ENCODE assay signal across 8 cellular contexts in genomic region chr12:123270380-123271181, GRCh38. TPM values are rescaled to one million over a fixed set of nuclear protein-coding genes. Genes with fewer than 3 reads are reported as not detected.
DNase-seq lines count a peak whose midpoint lies in the region; ATAC-seq and TF ChIP-seq lines count a peak whose summit lies in the region.

No MANE protein-coding gene starts in this region.

- intact Hi-C loops in right lobe of liver (cut with DNase I), result no loop called here

- H3K9ac ChIP-seq in OCI-LY1 (ENCODE audit: low read length), result peak overlapping the region; percentile 75

- no peak for TF ChIP-seq CTCF in OCI-LY1 (IDR thresholded peaks at IDR 0.05; ENCODE audit: low read length)
- no peak for TF ChIP-seq CTCF in right lobe of liver (IDR thresholded peaks at IDR 0.05)
- no peak for TF ChIP-seq CTCF in suprapubic skin (IDR thresholded peaks at IDR 0.05)

- ATAC-seq in GM21737 (IDR thresholded peaks at IDR 0.05; ENCODE audit: unreplicated experiment) (peak; percentile 7), right lobe of liver (peak in 1 of 4 donors; percentile 3)

- TF ChIP-seq EP300 in suprapubic skin (IDR thresholded peaks at IDR 0.05), result no peak

- H3K27me3 ChIP-seq in OCI-LY1 (ENCODE audit: insufficient read depth, low read length) (no peaks in the 10 kb centered on the region), right lobe of liver (no peaks in the 10 kb centered on the region), suprapubic skin (no peaks in the 10 kb centered on the region)

- H3K4me2 ChIP-seq in OCI-LY1 (ENCODE audit: low read length), result peak overlapping the region; percentile 99

- WGBS in right lobe of liver (ENCODE audit: insufficient coverage, low coverage, low lambda C conversion rate, missing lambda C conversion rate), result 1% methylated on average over 16 of the region's 75 CpGs
- WGBS in suprapubic skin, result 1% methylated on average over 16 of the region's 75 CpGs

- DNase-seq in EH (ENCODE audit: low read depth) (peak; percentile 72), cerebellum (ENCODE audit: low spot score) (peak; percentile 20), right lobe of liver (peak in 2 of 3 donors; percentile 33 to 59), suprapubic skin (ENCODE audit: low spot score in 2 of 2) (peak in 1 of 2 donors; percentile 70), NCI-H128 (lab: John Stamatoyannopoulos, UW; ENCODE audit: unreplicated experiment) (no peak)
- no peak for DNase-seq in stimulated activated CD4-positive, alpha-beta T cell treated with anti-CD3 and anti-CD28 coated beads, Interleukin-1b, Interleukin-23, amount 100 ng/mL, for 48 hours

- no peaks in the 10 kb centered on the region for H4K20me1 ChIP-seq in OCI-LY1 (ENCODE audit: insufficient read depth, low read length)

- H3K36me3 ChIP-seq in OCI-LY1 (ENCODE audit: insufficient read depth, low read length) (peaks cover 7% of the 10 kb centered on the region; the same call in 1 of the 2 replicates), right lobe of liver (peaks cover 0 to 2% (median 0%) of the 10 kb centered on the region in 4 donors), suprapubic skin (peaks cover 10% of the 10 kb centered on the region)

- no peaks in the 10 kb centered on the region for H3F3A ChIP-seq in OCI-LY1 (ENCODE audit: insufficient read depth, low read length)

- no peaks in the 10 kb centered on the region for H3K9me3 ChIP-seq in OCI-LY1 (ENCODE audit: low read length)
- H3K9me3 ChIP-seq in right lobe of liver, result no peaks in the 10 kb centered on the region
- H3K9me3 ChIP-seq in suprapubic skin, result no peaks in the 10 kb centered on the region

- H3K4me3 ChIP-seq in OCI-LY1 (ENCODE audit: low read depth, low read length, poor library complexity, severe bottlenecking) (peak overlapping the region; percentile 74), right lobe of liver (peak overlapping the region; percentile 60 to 73 (median 71)), suprapubic skin (peak overlapping the region; percentile 68)

- H3K27ac ChIP-seq in OCI-LY1 (ENCODE audit: low read depth, low read length, poor library complexity, severe bottlenecking) (peak overlapping the region; percentile 59), right lobe of liver (peak overlapping the region; percentile 10 to 63 (median 60)), suprapubic skin (peak overlapping the region; percentile 64)

- H3K79me2 ChIP-seq in OCI-LY1 (ENCODE audit: insufficient read depth, low read length), result peaks cover 12% of the 10 kb centered on the region

- TF ChIP-seq POLR2A in right lobe of liver (IDR thresholded peaks at IDR 0.05) (no peak), suprapubic skin (IDR thresholded peaks at IDR 0.05) (no peak)

- H3K9me2 ChIP-seq in OCI-LY1 (ENCODE audit: low read depth, low read length), result no peaks in the 10 kb centered on the region

- peaks cover 26% of the 10 kb centered on the region for H3K4me1 ChIP-seq in OCI-LY1 (ENCODE audit: insufficient read depth, low read length, severe bottlenecking)
- peaks cover 0 to 9% (median 3%) of the 10 kb centered on the region in 4 donors for H3K4me1 ChIP-seq in right lobe of liver
- peaks cover 44% of the 10 kb centered on the region for H3K4me1 ChIP-seq in suprapubic skin

- H2AFZ ChIP-seq in OCI-LY1 (ENCODE audit: low read length), result no peak overlapping the region

RNA-seq across cellular contexts. Expression of gene CDK2AP1, which starts 1.1 kb away (rescaled TPM):
- total RNA-seq in cerebellum, result 84.7 TPM
- total RNA-seq in right lobe of liver, result 10 to 100 TPM; 24.9 to 44.0 (median 33.0) TPM
- 100 to 1,000 TPM in 1 of 4 donors, 10 to 100 TPM in 3; 45.1 to 133 (median 84.4) TPM for total RNA-seq in suprapubic skin

RNA-seq across cellular contexts. Expression of gene MTRFR, which starts 37.3 kb away (rescaled TPM):
- total RNA-seq in cerebellum (13.0 TPM), right lobe of liver (1 to 10 TPM; 6.5 to 8.6 (median 7.4) TPM), suprapubic skin (10 to 100 TPM in 1 of 4 donors, 1 to 10 TPM in 3; 6.4 to 17.1 (median 8.2) TPM)

RNA-seq across cellular contexts. Expression of gene MPHOSPH9, which starts 37.6 kb away (rescaled TPM):
- 95.9 TPM for total RNA-seq in cerebellum
- 10 to 100 TPM; 14.5 to 25.7 (median 19.1) TPM for total RNA-seq in right lobe of liver
- total RNA-seq in suprapubic skin, result 10 to 100 TPM; 14.0 to 44.3 (median 14.3) TPM

Comparison
In these comparisons a context has a peak if more than half of its experiments do, and no peak if none do; other contexts are left out.
1. DNase-seq: peak in EH (single experiment), cerebellum (single experiment) and right lobe of liver (2 of 3); none in stimulated activated CD4-positive, alpha-beta T cell treated with anti-CD3 and anti-CD28 coated beads, Interleukin-1b, Interleukin-23, amount 100 ng/mL, for 48 hours (single experiment) and NCI-H128 (single experiment).
2. Peak in every context shown above with its lines, with median percentiles within 50 percentile points of each other: H3K27ac ChIP-seq and H3K4me3 ChIP-seq.